ENCODE assay signal across 1 cellular context in the genomic region with DNA sequence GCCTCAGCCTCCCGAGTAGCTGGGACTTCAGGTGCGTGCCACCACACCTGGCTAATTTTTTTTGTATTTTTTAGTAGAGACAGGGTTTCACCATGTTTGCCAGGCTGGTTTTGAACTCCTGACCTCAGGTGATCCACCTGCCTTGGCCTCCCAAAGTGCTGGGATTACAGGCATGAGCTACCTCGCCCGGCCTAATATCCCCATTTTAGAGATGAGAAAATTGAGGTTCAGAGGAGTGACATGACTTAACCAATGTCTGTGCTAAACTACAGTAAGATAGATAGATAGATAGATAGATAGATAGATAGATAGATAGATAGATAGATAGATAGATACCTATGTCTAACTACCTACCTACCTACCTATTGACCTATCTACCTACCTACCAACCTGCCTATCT. TPM values are rescaled to one million over a fixed set of nuclear protein-coding genes. Genes with fewer than 3 reads are reported as not detected.
"Had no signal": no experiment of that assay in that cellular context is flagged by ENCODE, and none has a peak within 500 bp of the region (broad histone marks: within the 10 kb centered on the region; RNA-seq: fewer than 3 reads in every experiment).

No MANE protein-coding gene starts in this region.

RNA-seq across cellular contexts. Expression of a gene that starts 23.3 kb away (rescaled TPM):
- total RNA-seq: naive thymus-derived CD8-positive, alpha-beta T cell had no signal
